ENCODE assay signal across 19 cellular contexts in genomic region chr18:13175266-13175665, GRCh38.
"Had no signal": no experiment of that assay in that cellular context is flagged by ENCODE, and none has a peak within 500 bp of the region (broad histone marks: within the 10 kb centered on the region; RNA-seq: fewer than 3 reads in every experiment).

No MANE protein-coding gene starts in this region.

- H3K27ac ChIP-seq: gastroesophageal sphincter, parathyroid adenoma, SK-N-MC, spleen, upper lobe of left lung had no signal

- H3K4me1 ChIP-seq: gastroesophageal sphincter, parathyroid adenoma, spleen, upper lobe of left lung had no signal

- H3K9me3 ChIP-seq: gastroesophageal sphincter, spleen, upper lobe of left lung had no signal

- H3K36me3 ChIP-seq: gastroesophageal sphincter, spleen, upper lobe of left lung had no signal

- H3K36me3 Mint-ChIP-seq: natural killer cell had no signal

- ATAC-seq: gastroesophageal sphincter, natural killer cell, T-helper 17 cell had no signal

- H3K27me3 ChIP-seq: gastroesophageal sphincter, spleen, upper lobe of left lung had no signal

- H3K9me3 Mint-ChIP-seq: activated B cell treated with CpG ODN at 0.5 μM for 24 hours; activated naive CD4-positive, alpha-beta T cell treated with anti-CD3 and anti-CD28 coated beads for 36 hours; endodermal cell; natural killer cell had no signal

- H3K27ac Mint-ChIP-seq: activated B cell treated with CpG ODN at 0.5 μM for 24 hours; activated naive CD4-positive, alpha-beta T cell treated with anti-CD3 and anti-CD28 coated beads for 36 hours; endodermal cell; natural killer cell; T-helper 17 cell had no signal

- H3K4me3 Mint-ChIP-seq: activated B cell treated with CpG ODN at 0.5 μM for 24 hours; activated CD4-positive, alpha-beta T cell treated with anti-CD3 and anti-CD28 coated beads for 36 hours; activated naive CD4-positive, alpha-beta T cell treated with anti-CD3 and anti-CD28 coated beads for 36 hours; endodermal cell; natural killer cell; T-helper 17 cell had no signal

- H3K4me3 ChIP-seq: gastroesophageal sphincter, lung, SK-N-MC, spleen, upper lobe of left lung had no signal

- H3K4me1 Mint-ChIP-seq: activated B cell treated with CpG ODN at 0.5 μM for 24 hours, natural killer cell had no signal

- DNase-seq: activated B cell treated with CpG ODN at 0.5 μM for 24 hours; activated CD4-positive, alpha-beta T cell treated with anti-CD3 and anti-CD28 coated beads, Interleukin-2, amount 50 U/mL, for 4 hours; amygdala; cortex of kidney; endodermal cell; head of caudate nucleus; natural killer cell; spleen; stimulated activated CD4-positive, alpha-beta T cell treated with anti-CD3 and anti-CD28 coated beads, Interleukin-4, amount 100 ng/mL, for 24 hours; stimulated activated naive CD4-positive, alpha-beta T cell treated with Interleukin-2 at 50 U/mL for 16 hours; SW 1271; T-helper 17 cell; upper lobe of left lung had no signal

- H3K27me3 Mint-ChIP-seq: activated B cell treated with CpG ODN at 0.5 μM for 24 hours; activated CD4-positive, alpha-beta T cell treated with anti-CD3 and anti-CD28 coated beads for 36 hours had no signal
